1 cellular context compared by ENCODE assay signal in the genomic region with DNA sequence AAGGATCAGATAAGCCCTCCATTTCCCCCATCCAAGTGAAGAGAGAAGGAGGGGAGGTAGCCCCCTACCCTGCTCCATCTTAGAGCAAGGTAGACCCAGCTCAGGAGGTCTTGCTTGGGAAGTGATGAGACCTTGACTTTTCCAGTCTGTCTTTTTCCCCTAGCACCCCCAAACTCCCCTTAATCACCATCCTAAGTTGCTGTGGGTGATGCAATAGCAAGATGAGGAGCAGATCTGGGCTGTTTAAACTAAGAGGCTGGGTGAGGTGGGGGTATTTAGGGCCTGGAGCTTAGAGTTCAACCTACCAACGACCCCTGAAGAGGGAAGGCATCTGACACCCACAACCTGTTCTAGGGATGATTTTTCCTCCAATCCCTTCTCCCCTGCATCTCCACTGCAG.
TF ChIP-seq lines count a peak whose summit lies in the region.

No MANE protein-coding gene starts in this region.

TF ChIP-seq in WTC11, 78 proteins besides CTCF, POLR2A, EP300 and RAD21:
- TF ChIP-seq, protein P1, sequence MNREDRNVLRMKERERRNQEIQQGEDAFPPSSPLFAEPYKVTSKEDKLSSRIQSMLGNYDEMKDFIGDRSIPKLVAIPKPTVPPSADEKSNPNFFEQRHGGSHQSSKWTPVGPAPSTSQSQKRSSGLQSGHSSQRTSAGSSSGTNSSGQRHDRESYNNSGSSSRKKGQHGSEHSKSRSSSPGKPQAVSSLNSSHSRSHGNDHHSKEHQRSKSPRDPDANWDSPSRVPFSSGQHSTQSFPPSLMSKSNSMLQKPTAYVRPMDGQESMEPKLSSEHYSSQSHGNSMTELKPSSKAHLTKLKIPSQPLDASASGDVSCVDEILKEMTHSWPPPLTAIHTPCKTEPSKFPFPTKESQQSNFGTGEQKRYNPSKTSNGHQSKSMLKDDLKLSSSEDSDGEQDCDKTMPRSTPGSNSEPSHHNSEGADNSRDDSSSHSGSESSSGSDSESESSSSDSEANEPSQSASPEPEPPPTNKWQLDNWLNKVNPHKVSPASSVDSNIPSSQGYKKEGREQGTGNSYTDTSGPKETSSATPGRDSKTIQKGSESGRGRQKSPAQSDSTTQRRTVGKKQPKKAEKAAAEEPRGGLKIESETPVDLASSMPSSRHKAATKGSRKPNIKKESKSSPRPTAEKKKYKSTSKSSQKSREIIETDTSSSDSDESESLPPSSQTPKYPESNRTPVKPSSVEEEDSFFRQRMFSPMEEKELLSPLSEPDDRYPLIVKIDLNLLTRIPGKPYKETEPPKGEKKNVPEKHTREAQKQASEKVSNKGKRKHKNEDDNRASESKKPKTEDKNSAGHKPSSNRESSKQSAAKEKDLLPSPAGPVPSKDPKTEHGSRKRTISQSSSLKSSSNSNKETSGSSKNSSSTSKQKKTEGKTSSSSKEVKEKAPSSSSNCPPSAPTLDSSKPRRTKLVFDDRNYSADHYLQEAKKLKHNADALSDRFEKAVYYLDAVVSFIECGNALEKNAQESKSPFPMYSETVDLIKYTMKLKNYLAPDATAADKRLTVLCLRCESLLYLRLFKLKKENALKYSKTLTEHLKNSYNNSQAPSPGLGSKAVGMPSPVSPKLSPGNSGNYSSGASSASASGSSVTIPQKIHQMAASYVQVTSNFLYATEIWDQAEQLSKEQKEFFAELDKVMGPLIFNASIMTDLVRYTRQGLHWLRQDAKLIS (CRISPR knock-in tag; IDR thresholded peaks at IDR 0.05; ENCODE audit: borderline replicate concordance), result no peak
- TF ChIP-seq PRRX2 (CRISPR knock-in tag; IDR thresholded peaks at IDR 0.05), result no peak
- TF ChIP-seq, protein P2, sequence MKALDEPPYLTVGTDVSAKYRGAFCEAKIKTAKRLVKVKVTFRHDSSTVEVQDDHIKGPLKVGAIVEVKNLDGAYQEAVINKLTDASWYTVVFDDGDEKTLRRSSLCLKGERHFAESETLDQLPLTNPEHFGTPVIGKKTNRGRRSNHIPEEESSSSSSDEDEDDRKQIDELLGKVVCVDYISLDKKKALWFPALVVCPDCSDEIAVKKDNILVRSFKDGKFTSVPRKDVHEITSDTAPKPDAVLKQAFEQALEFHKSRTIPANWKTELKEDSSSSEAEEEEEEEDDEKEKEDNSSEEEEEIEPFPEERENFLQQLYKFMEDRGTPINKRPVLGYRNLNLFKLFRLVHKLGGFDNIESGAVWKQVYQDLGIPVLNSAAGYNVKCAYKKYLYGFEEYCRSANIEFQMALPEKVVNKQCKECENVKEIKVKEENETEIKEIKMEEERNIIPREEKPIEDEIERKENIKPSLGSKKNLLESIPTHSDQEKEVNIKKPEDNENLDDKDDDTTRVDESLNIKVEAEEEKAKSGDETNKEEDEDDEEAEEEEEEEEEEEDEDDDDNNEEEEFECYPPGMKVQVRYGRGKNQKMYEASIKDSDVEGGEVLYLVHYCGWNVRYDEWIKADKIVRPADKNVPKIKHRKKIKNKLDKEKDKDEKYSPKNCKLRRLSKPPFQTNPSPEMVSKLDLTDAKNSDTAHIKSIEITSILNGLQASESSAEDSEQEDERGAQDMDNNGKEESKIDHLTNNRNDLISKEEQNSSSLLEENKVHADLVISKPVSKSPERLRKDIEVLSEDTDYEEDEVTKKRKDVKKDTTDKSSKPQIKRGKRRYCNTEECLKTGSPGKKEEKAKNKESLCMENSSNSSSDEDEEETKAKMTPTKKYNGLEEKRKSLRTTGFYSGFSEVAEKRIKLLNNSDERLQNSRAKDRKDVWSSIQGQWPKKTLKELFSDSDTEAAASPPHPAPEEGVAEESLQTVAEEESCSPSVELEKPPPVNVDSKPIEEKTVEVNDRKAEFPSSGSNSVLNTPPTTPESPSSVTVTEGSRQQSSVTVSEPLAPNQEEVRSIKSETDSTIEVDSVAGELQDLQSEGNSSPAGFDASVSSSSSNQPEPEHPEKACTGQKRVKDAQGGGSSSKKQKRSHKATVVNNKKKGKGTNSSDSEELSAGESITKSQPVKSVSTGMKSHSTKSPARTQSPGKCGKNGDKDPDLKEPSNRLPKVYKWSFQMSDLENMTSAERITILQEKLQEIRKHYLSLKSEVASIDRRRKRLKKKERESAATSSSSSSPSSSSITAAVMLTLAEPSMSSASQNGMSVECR (CRISPR knock-in tag; IDR thresholded peaks at IDR 0.05; ENCODE audit: borderline replicate concordance), result no peak
- TF ChIP-seq HMGA2 (CRISPR knock-in tag; IDR thresholded peaks at IDR 0.05), result no peak
- TF ChIP-seq TEAD1 (CRISPR knock-in tag; IDR thresholded peaks at IDR 0.05), result no peak
- TF ChIP-seq ZNF671 (CRISPR knock-in tag; IDR thresholded peaks at IDR 0.05), result no peak
- no peak for TF ChIP-seq GTF2I (CRISPR knock-in tag; conservative IDR thresholded peaks at IDR 0.05)
- no peak for TF ChIP-seq ATF1 (CRISPR knock-in tag; IDR thresholded peaks at IDR 0.05)
- TF ChIP-seq, protein P3, sequence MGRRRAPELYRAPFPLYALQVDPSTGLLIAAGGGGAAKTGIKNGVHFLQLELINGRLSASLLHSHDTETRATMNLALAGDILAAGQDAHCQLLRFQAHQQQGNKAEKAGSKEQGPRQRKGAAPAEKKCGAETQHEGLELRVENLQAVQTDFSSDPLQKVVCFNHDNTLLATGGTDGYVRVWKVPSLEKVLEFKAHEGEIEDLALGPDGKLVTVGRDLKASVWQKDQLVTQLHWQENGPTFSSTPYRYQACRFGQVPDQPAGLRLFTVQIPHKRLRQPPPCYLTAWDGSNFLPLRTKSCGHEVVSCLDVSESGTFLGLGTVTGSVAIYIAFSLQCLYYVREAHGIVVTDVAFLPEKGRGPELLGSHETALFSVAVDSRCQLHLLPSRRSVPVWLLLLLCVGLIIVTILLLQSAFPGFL (CRISPR knock-in tag; IDR thresholded peaks at IDR 0.05; ENCODE audit: borderline replicate concordance), result no peak
- TF ChIP-seq ZNF232 (CRISPR knock-in tag; IDR thresholded peaks at IDR 0.05), result no peak
- TF ChIP-seq, protein P4, sequence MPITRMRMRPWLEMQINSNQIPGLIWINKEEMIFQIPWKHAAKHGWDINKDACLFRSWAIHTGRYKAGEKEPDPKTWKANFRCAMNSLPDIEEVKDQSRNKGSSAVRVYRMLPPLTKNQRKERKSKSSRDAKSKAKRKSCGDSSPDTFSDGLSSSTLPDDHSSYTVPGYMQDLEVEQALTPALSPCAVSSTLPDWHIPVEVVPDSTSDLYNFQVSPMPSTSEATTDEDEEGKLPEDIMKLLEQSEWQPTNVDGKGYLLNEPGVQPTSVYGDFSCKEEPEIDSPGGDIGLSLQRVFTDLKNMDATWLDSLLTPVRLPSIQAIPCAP (CRISPR knock-in tag; IDR thresholded peaks at IDR 0.05), result no peak
- TF ChIP-seq ETV6 (CRISPR knock-in tag; IDR thresholded peaks at IDR 0.05), result no peak
- TF ChIP-seq TP53 (CRISPR knock-in tag; IDR thresholded peaks at IDR 0.05), result no peak
- TF ChIP-seq, protein P5, sequence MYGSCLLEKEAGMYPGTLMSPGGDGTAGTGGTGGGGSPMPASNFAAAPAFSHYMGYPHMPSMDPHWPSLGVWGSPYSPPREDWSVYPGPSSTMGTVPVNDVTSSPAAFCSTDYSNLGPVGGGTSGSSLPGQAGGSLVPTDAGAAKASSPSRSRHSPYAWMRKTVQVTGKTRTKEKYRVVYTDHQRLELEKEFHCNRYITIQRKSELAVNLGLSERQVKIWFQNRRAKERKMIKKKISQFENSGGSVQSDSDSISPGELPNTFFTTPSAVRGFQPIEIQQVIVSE (CRISPR knock-in tag; IDR thresholded peaks at IDR 0.05; ENCODE audit: borderline replicate concordance), result no peak
- TF ChIP-seq, protein P6, sequence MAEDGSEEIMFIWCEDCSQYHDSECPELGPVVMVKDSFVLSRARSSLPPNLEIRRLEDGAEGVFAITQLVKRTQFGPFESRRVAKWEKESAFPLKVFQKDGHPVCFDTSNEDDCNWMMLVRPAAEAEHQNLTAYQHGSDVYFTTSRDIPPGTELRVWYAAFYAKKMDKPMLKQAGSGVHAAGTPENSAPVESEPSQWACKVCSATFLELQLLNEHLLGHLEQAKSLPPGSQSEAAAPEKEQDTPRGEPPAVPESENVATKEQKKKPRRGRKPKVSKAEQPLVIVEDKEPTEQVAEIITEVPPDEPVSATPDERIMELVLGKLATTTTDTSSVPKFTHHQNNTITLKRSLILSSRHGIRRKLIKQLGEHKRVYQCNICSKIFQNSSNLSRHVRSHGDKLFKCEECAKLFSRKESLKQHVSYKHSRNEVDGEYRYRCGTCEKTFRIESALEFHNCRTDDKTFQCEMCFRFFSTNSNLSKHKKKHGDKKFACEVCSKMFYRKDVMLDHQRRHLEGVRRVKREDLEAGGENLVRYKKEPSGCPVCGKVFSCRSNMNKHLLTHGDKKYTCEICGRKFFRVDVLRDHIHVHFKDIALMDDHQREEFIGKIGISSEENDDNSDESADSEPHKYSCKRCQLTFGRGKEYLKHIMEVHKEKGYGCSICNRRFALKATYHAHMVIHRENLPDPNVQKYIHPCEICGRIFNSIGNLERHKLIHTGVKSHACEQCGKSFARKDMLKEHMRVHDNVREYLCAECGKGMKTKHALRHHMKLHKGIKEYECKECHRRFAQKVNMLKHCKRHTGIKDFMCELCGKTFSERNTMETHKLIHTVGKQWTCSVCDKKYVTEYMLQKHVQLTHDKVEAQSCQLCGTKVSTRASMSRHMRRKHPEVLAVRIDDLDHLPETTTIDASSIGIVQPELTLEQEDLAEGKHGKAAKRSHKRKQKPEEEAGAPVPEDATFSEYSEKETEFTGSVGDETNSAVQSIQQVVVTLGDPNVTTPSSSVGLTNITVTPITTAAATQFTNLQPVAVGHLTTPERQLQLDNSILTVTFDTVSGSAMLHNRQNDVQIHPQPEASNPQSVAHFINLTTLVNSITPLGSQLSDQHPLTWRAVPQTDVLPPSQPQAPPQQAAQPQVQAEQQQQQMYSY (CRISPR knock-in tag; IDR thresholded peaks at IDR 0.05), result no peak
